ENCODE assay signal across 1 cellular context in genomic region chr1:9180077-9180819, GRCh38.
TF ChIP-seq lines count a peak whose summit lies in the region.

No MANE protein-coding gene starts in this region.

TF ChIP-seq in IMR-90, 13 proteins besides CTCF, POLR2A, EP300 and RAD21 (continued from another document):
- TF ChIP-seq USF2 (IDR thresholded peaks at IDR 0.05; ENCODE audit: low read depth, low read length) (no peak), FOS (IDR thresholded peaks at IDR 0.05; ENCODE audit: low read depth, low read length) (peak; percentile 63), CEBPB (IDR thresholded peaks at IDR 0.05; ENCODE audit: low read depth, low read length) (no peak), SMC3 (IDR thresholded peaks at IDR 0.05; ENCODE audit: low read depth, low read length) (no peak), MXI1 (IDR thresholded peaks at IDR 0.05; ENCODE audit: borderline replicate concordance, low read depth, low read length) (no peak), NFE2L2 (IDR thresholded peaks at IDR 0.05; ENCODE audit: low read depth, low read length) (no peak), RFX5 (IDR thresholded peaks at IDR 0.05; ENCODE audit: low read depth, low read length) (no peak), RCOR1 (IDR thresholded peaks at IDR 0.05; ENCODE audit: insufficient replicate concordance, low read length) (peak; percentile 75), MAFK (IDR thresholded peaks at IDR 0.05; ENCODE audit: low read depth, low read length) (no peak)
